1 cellular context compared by ENCODE assay signal in the genomic region with DNA sequence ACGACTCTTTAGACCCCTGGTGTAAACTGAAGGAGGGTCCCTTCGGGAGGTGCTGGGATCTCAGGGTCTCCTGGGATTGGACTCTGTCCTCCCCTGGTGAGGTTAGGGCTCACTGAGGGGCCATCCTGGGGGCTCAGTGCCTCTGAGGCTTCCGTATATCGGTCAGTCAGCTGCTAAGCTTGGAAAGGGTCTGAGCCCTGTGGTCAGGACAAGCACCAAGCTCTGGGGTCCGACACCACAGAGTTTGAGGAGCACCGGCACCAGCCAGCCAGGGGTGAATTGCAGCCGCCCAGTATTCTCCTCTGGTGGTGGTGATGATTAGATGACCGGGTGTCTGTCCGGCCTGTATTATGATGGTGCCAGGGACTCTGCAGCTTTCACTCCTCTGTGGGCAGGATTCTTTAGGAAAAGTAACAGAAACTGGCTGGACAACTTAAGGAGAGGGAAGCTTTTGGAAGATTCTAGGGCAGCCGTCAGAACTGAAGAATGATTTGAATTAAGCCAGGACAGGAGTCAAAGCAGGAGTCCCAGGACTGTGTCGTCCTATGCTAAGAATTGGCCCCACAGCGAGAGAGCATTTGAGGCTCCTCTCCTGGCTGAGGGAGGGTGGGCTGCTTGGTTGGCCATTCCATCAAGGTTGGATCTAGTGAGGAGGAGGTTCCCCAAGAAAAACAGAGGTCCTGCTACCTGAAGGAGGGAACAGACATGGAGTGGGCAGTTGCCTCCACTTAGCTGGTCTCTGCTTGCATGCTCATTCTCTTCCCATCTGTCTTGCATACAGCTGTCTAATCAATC.
TF ChIP-seq lines count a peak whose summit lies in the region.

No MANE protein-coding gene starts in this region.

TF ChIP-seq in H1, 55 proteins besides CTCF, POLR2A, EP300 and RAD21:
- TF ChIP-seq HDAC6 (IDR thresholded peaks at IDR 0.05; ENCODE audit: low read depth, low read length) (no peak), POU5F1 (IDR thresholded peaks at IDR 0.05; ENCODE audit: low read depth, low read length) (no peak), KDM5A (IDR thresholded peaks at IDR 0.05; ENCODE audit: low read length) (no peak), SUZ12 (IDR thresholded peaks at IDR 0.05; ENCODE audit: low read length) (no peak), RNF2 (IDR thresholded peaks at IDR 0.05; ENCODE audit: borderline replicate concordance, low read depth, low read length, missing control alignments, poor library complexity, severe bottlenecking) (no peak), SRF (IDR thresholded peaks at IDR 0.05; ENCODE audit: low read depth, low read length) (no peak), SIX5 (IDR thresholded peaks at IDR 0.05; ENCODE audit: low read depth, low read length) (no peak), RBBP5 (IDR thresholded peaks at IDR 0.05; ENCODE audit: borderline replicate concordance, low read depth, low read length) (no peak), HDAC2 (IDR thresholded peaks at IDR 0.05; ENCODE audit: borderline replicate concordance in 1 of 2, low read depth in 2 of 2, low read length in 2 of 2) (no peak), SAP30 (IDR thresholded peaks at IDR 0.05; ENCODE audit: insufficient read depth, insufficient replicate concordance, low read length) (no peak), CBX8 (IDR thresholded peaks at IDR 0.05; ENCODE audit: borderline replicate concordance, low read depth, low read length) (no peak), SP4 (IDR thresholded peaks at IDR 0.05; ENCODE audit: low read length) (no peak), SIN3A (conservative IDR thresholded peaks at IDR 0.05 in 1 of 2, IDR thresholded peaks at IDR 0.05 in 1 of 2; ENCODE audit: low read depth in 1 of 2, low read length in 2 of 2) (no peak)
- TF ChIP-seq, protein P1, sequence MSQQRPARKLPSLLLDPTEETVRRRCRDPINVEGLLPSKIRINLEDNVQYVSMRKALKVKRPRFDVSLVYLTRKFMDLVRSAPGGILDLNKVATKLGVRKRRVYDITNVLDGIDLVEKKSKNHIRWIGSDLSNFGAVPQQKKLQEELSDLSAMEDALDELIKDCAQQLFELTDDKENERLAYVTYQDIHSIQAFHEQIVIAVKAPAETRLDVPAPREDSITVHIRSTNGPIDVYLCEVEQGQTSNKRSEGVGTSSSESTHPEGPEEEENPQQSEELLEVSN (IDR thresholded peaks at IDR 0.05) = no peak
